Comparison of ENCODE assay signal across 1 cellular context in genomic region chr9:18474778-18475177, GRCh38.
TF ChIP-seq lines count a peak whose summit lies in the region.

No MANE protein-coding gene starts in this region.

TF ChIP-seq in GM23338, 12 proteins besides CTCF, POLR2A, EP300 and RAD21 (continued from another document):
- TF ChIP-seq ZNF462 (CRISPR knock-in tag; IDR thresholded peaks at IDR 0.05): no peak
- no peak for TF ChIP-seq ZNF114 (CRISPR knock-in tag; IDR thresholded peaks at IDR 0.05)
- TF ChIP-seq STAT1 (IDR thresholded peaks at IDR 0.05; ENCODE audit: unreplicated experiment): no peak
- no peak for TF ChIP-seq ETS1 (IDR thresholded peaks at IDR 0.05)
- no peak for TF ChIP-seq EZH2phosphoT487 (IDR thresholded peaks at IDR 0.05; ENCODE audit: unreplicated experiment)
- TF ChIP-seq REST (IDR thresholded peaks at IDR 0.05; ENCODE audit: unreplicated experiment): no peak
- no peak for TF ChIP-seq EZH2 (IDR thresholded peaks at IDR 0.05; ENCODE audit: low read depth, unreplicated experiment)
- no peak for TF ChIP-seq JUNB (IDR thresholded peaks at IDR 0.05; ENCODE audit: unreplicated experiment)
TF ChIP-seq in GM23338: peak in this region for 0.
